In the genomic region with DNA sequence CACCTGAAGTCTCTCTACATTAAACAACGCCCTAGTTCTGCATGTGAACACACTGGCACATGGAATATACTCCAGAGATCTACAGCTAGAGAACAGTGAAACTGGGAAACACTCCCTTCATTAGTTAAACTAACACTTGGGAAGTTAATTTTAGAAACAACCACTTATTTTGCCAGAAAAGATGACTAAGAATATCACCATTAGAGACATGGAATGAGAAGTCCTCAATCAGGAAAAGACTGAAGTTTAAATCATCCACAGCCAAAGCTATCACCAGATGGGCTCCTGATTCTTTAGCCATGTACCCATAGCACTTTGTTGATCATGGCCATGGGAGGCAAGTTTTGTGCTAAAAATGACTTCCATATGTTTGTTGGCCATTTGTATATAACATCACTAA, we compare ENCODE assay signal across 9 cellular contexts.
"Had no signal": no experiment of that assay in that cellular context is flagged by ENCODE, and none has a peak within 500 bp of the region (broad histone marks: within the 10 kb centered on the region; RNA-seq: fewer than 3 reads in every experiment).

No MANE protein-coding gene starts in this region.

- H3K9me3 ChIP-seq: HAP-1 had no signal

- FAIRE-seq: HTR-8/SVneo, K562 had no signal

- ATAC-seq: HCT116, K562 had no signal

- H3K36me3 ChIP-seq: HAP-1 had no signal

- H3K4me1 ChIP-seq: HAP-1 had no signal

- DNase-seq: GM23248, GOT3, H7, HFFc6, IMR-90 had no signal

- H3K4me3 ChIP-seq: GM23248, HAP-1, K562 had no signal

- H3K27ac Mint-ChIP-seq: HFFc6 had no signal

- H3K9me3 Mint-ChIP-seq: HFFc6 had no signal

- H3K4me3 Mint-ChIP-seq: HFFc6 had no signal

- H2AFZ ChIP-seq: GM23248 had no signal

- H3K27ac ChIP-seq: GM23248 had no signal

- H3K9ac ChIP-seq: GM23248 had no signal
